Comparison of ENCODE assay signal across 1 cellular context in genomic region chr10:97407211-97407951, GRCh38.
TF ChIP-seq lines count a peak whose summit lies in the region.

No MANE protein-coding gene starts in this region.

TF ChIP-seq in HepG2, 621 proteins besides CTCF, POLR2A, EP300 and RAD21 (continued from another document and continues in another):
- TF ChIP-seq DMTF1 (CRISPR knock-in tag; IDR thresholded peaks at IDR 0.05), result no peak
- TF ChIP-seq HNF4G (IDR thresholded peaks at IDR 0.05; ENCODE audit: borderline replicate concordance, low read depth, low read length), result no peak
- TF ChIP-seq HNF4G (CRISPR knock-in tag; IDR thresholded peaks at IDR 0.05; ENCODE audit: borderline replicate concordance, low read depth), result no peak
- TF ChIP-seq HES4 (CRISPR knock-in tag; IDR thresholded peaks at IDR 0.05; ENCODE audit: borderline replicate concordance), result no peak
- TF ChIP-seq CREM (IDR thresholded peaks at IDR 0.05), result no peak
- TF ChIP-seq CREM (CRISPR knock-in tag; IDR thresholded peaks at IDR 0.05), result no peak
- TF ChIP-seq, protein P1, sequence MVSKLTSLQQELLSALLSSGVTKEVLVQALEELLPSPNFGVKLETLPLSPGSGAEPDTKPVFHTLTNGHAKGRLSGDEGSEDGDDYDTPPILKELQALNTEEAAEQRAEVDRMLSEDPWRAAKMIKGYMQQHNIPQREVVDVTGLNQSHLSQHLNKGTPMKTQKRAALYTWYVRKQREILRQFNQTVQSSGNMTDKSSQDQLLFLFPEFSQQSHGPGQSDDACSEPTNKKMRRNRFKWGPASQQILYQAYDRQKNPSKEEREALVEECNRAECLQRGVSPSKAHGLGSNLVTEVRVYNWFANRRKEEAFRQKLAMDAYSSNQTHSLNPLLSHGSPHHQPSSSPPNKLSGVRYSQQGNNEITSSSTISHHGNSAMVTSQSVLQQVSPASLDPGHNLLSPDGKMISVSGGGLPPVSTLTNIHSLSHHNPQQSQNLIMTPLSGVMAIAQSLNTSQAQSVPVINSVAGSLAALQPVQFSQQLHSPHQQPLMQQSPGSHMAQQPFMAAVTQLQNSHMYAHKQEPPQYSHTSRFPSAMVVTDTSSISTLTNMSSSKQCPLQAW (CRISPR knock-in tag; IDR thresholded peaks at IDR 0.05), result peak; percentile 17; the same call in 1 of the 2 replicates
- peak; percentile 62 for TF ChIP-seq XRCC5 (optimal IDR thresholded peaks at IDR 0.05; ENCODE audit: low read length)
- TF ChIP-seq, protein P2, sequence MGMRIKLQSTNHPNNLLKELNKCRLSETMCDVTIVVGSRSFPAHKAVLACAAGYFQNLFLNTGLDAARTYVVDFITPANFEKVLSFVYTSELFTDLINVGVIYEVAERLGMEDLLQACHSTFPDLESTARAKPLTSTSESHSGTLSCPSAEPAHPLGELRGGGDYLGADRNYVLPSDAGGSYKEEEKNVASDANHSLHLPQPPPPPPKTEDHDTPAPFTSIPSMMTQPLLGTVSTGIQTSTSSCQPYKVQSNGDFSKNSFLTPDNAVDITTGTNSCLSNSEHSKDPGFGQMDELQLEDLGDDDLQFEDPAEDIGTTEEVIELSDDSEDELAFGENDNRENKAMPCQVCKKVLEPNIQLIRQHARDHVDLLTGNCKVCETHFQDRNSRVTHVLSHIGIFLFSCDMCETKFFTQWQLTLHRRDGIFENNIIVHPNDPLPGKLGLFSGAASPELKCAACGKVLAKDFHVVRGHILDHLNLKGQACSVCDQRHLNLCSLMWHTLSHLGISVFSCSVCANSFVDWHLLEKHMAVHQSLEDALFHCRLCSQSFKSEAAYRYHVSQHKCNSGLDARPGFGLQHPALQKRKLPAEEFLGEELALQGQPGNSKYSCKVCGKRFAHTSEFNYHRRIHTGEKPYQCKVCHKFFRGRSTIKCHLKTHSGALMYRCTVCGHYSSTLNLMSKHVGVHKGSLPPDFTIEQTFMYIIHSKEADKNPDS (CRISPR knock-in tag; IDR thresholded peaks at IDR 0.05), result no peak
- TF ChIP-seq ZEB1 (IDR thresholded peaks at IDR 0.05; ENCODE audit: insufficient replicate concordance, low read depth), result no peak
- TF ChIP-seq, protein P3, sequence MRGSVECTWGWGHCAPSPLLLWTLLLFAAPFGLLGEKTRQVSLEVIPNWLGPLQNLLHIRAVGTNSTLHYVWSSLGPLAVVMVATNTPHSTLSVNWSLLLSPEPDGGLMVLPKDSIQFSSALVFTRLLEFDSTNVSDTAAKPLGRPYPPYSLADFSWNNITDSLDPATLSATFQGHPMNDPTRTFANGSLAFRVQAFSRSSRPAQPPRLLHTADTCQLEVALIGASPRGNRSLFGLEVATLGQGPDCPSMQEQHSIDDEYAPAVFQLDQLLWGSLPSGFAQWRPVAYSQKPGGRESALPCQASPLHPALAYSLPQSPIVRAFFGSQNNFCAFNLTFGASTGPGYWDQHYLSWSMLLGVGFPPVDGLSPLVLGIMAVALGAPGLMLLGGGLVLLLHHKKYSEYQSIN (CRISPR knock-in tag; IDR thresholded peaks at IDR 0.05; ENCODE audit: borderline replicate concordance), result no peak
- no peak for TF ChIP-seq FOXM1 (CRISPR knock-in tag; IDR thresholded peaks at IDR 0.05)
- TF ChIP-seq KMT2A (CRISPR knock-in tag; IDR thresholded peaks at IDR 0.05), result no peak
- TF ChIP-seq DMAP1 (CRISPR knock-in tag; IDR thresholded peaks at IDR 0.05), result peak; percentile 33; the same call in 1 of the 2 replicates
- TF ChIP-seq ZNF558 (CRISPR knock-in tag; IDR thresholded peaks at IDR 0.05; ENCODE audit: borderline replicate concordance), result no peak
- TF ChIP-seq, protein P4, sequence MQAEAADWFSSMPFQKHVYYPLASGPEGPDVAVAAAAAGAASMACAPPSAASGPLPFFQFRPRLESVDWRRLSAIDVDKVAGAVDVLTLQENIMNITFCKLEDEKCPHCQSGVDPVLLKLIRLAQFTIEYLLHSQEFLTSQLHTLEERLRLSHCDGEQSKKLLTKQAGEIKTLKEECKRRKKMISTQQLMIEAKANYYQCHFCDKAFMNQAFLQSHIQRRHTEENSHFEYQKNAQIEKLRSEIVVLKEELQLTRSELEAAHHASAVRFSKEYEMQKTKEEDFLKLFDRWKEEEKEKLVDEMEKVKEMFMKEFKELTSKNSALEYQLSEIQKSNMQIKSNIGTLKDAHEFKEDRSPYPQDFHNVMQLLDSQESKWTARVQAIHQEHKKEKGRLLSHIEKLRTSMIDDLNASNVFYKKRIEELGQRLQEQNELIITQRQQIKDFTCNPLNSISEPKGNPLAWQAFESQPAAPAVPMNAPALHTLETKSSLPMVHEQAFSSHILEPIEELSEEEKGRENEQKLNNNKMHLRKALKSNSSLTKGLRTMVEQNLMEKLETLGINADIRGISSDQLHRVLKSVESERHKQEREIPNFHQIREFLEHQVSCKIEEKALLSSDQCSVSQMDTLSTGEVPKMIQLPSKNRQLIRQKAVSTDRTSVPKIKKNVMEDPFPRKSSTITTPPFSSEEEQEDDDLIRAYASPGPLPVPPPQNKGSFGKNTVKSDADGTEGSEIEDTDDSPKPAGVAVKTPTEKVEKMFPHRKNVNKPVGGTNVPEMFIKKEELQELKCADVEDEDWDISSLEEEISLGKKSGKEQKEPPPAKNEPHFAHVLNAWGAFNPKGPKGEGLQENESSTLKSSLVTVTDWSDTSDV (CRISPR knock-in tag; IDR thresholded peaks at IDR 0.05), result no peak
- TF ChIP-seq KLF6 (CRISPR knock-in tag; IDR thresholded peaks at IDR 0.05), result no peak
- TF ChIP-seq SCMH1 (CRISPR knock-in tag; IDR thresholded peaks at IDR 0.05; ENCODE audit: borderline replicate concordance), result no peak
- TF ChIP-seq ZNF546 (CRISPR knock-in tag; conservative IDR thresholded peaks at IDR 0.05), result no peak
- TF ChIP-seq ARNT2 (CRISPR knock-in tag; IDR thresholded peaks at IDR 0.05; ENCODE audit: low read depth), result no peak
- no peak for TF ChIP-seq BATF2 (CRISPR knock-in tag; IDR thresholded peaks at IDR 0.05)
- TF ChIP-seq ZBTB7B (CRISPR knock-in tag; IDR thresholded peaks at IDR 0.05), result peak; percentile 36
- no peak for TF ChIP-seq ZNF766 (CRISPR knock-in tag; IDR thresholded peaks at IDR 0.05; ENCODE audit: borderline replicate concordance)
- TF ChIP-seq LCORL (IDR thresholded peaks at IDR 0.05), result no peak
- peak; percentile 75; the same call in 1 of the 2 replicates for TF ChIP-seq LCORL (CRISPR knock-in tag; IDR thresholded peaks at IDR 0.05)
- TF ChIP-seq ZBTB20 (CRISPR knock-in tag; IDR thresholded peaks at IDR 0.05; ENCODE audit: borderline replicate concordance, low read depth), result no peak
- TF ChIP-seq ZNF484 (CRISPR knock-in tag; IDR thresholded peaks at IDR 0.05; ENCODE audit: borderline replicate concordance, low read depth), result no peak
- no peak for TF ChIP-seq PLRG1 (conservative IDR thresholded peaks at IDR 0.05)
- TF ChIP-seq RXRB (CRISPR knock-in tag; IDR thresholded peaks at IDR 0.05; ENCODE audit: borderline replicate concordance), result peak; percentile 62
- TF ChIP-seq ZNF362 (CRISPR knock-in tag; IDR thresholded peaks at IDR 0.05; ENCODE audit: borderline replicate concordance), result no peak
- no peak for TF ChIP-seq ZNF776 (CRISPR knock-in tag; IDR thresholded peaks at IDR 0.05)
- TF ChIP-seq, protein P5, sequence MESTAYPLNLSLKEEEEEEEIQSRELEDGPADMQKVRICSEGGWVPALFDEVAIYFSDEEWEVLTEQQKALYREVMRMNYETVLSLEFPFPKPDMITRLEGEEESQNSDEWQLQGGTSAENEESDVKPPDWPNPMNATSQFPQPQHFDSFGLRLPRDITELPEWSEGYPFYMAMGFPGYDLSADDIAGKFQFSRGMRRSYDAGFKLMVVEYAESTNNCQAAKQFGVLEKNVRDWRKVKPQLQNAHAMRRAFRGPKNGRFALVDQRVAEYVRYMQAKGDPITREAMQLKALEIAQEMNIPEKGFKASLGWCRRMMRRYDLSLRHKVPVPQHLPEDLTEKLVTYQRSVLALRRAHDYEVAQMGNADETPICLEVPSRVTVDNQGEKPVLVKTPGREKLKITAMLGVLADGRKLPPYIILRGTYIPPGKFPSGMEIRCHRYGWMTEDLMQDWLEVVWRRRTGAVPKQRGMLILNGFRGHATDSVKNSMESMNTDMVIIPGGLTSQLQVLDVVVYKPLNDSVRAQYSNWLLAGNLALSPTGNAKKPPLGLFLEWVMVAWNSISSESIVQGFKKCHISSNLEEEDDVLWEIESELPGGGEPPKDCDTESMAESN (CRISPR knock-in tag; conservative IDR thresholded peaks at IDR 0.05), result no peak
- no peak for TF ChIP-seq NFKB2 (CRISPR knock-in tag; IDR thresholded peaks at IDR 0.05; ENCODE audit: borderline replicate concordance)
- TF ChIP-seq GFI1 (CRISPR knock-in tag; IDR thresholded peaks at IDR 0.05; ENCODE audit: borderline replicate concordance), result no peak
- no peak for TF ChIP-seq ZNF557 (CRISPR knock-in tag; IDR thresholded peaks at IDR 0.05)
- TF ChIP-seq ZBTB38 (CRISPR knock-in tag; IDR thresholded peaks at IDR 0.05), result peak; percentile 55; the same call in 1 of the 2 replicates
- TF ChIP-seq, protein P6, sequence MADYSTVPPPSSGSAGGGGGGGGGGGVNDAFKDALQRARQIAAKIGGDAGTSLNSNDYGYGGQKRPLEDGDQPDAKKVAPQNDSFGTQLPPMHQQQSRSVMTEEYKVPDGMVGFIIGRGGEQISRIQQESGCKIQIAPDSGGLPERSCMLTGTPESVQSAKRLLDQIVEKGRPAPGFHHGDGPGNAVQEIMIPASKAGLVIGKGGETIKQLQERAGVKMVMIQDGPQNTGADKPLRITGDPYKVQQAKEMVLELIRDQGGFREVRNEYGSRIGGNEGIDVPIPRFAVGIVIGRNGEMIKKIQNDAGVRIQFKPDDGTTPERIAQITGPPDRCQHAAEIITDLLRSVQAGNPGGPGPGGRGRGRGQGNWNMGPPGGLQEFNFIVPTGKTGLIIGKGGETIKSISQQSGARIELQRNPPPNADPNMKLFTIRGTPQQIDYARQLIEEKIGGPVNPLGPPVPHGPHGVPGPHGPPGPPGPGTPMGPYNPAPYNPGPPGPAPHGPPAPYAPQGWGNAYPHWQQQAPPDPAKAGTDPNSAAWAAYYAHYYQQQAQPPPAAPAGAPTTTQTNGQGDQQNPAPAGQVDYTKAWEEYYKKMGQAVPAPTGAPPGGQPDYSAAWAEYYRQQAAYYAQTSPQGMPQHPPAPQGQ (CRISPR knock-in tag; IDR thresholded peaks at IDR 0.05; ENCODE audit: borderline replicate concordance), result no peak
- TF ChIP-seq, protein P7, sequence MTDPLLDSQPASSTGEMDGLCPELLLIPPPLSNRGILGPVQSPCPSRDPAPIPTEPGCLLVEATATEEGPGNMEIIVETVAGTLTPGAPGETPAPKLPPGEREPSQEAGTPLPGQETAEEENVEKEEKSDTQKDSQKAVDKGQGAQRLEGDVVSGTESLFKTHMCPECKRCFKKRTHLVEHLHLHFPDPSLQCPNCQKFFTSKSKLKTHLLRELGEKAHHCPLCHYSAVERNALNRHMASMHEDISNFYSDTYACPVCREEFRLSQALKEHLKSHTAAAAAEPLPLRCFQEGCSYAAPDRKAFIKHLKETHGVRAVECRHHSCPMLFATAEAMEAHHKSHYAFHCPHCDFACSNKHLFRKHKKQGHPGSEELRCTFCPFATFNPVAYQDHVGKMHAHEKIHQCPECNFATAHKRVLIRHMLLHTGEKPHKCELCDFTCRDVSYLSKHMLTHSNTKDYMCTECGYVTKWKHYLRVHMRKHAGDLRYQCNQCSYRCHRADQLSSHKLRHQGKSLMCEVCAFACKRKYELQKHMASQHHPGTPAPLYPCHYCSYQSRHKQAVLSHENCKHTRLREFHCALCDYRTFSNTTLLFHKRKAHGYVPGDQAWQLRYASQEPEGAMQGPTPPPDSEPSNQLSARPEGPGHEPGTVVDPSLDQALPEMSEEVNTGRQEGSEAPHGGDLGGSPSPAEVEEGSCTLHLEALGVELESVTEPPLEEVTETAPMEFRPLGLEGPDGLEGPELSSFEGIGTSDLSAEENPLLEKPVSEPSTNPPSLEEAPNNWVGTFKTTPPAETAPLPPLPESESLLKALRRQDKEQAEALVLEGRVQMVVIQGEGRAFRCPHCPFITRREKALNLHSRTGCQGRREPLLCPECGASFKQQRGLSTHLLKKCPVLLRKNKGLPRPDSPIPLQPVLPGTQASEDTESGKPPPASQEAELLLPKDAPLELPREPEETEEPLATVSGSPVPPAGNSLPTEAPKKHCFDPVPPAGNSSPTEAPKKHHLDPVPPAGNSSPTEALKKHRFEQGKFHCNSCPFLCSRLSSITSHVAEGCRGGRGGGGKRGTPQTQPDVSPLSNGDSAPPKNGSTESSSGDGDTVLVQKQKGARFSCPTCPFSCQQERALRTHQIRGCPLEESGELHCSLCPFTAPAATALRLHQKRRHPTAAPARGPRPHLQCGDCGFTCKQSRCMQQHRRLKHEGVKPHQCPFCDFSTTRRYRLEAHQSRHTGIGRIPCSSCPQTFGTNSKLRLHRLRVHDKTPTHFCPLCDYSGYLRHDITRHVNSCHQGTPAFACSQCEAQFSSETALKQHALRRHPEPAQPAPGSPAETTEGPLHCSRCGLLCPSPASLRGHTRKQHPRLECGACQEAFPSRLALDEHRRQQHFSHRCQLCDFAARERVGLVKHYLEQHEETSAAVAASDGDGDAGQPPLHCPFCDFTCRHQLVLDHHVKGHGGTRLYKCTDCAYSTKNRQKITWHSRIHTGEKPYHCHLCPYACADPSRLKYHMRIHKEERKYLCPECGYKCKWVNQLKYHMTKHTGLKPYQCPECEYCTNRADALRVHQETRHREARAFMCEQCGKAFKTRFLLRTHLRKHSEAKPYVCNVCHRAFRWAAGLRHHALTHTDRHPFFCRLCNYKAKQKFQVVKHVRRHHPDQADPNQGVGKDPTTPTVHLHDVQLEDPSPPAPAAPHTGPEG (CRISPR knock-in tag; IDR thresholded peaks at IDR 0.05), result no peak
- no peak for TF ChIP-seq REXO4 (CRISPR knock-in tag; IDR thresholded peaks at IDR 0.05; ENCODE audit: borderline replicate concordance)
- TF ChIP-seq CHD4 (IDR thresholded peaks at IDR 0.05; ENCODE audit: borderline replicate concordance, low read length), result peak; percentile 100
